In genomic region chr1:41810446-41810845, GRCh38 we compare ENCODE assay signal across 9 cellular contexts.
DNase-seq lines count a peak whose midpoint lies in the region; ATAC-seq and TF ChIP-seq lines count a peak whose summit lies in the region.
"Had no signal": no experiment of that assay in that cellular context is flagged by ENCODE, and none has a peak within 500 bp of the region (broad histone marks: within the 10 kb centered on the region; RNA-seq: fewer than 3 reads in every experiment).

No MANE protein-coding gene starts in this region.

- DNase-seq in activated gamma-delta T cell treated with Interleukin-2 at 50 U/mL for 16 hours: peak; percentile 35
- no peak for DNase-seq in activated gamma-delta T cell (lab: John Stamatoyannopoulos, UW)
- peak; percentile 36 for DNase-seq in T-helper 2 cell treated with Interferon-gamma antibody and Interleukin-4, amounts not matched to agents 5 μg/mL and 100 μg/mL, for 36 hours (ENCODE audit: low spot score)
- DNase-seq in epithelial cell of esophagus (ENCODE audit: low read depth): peak; percentile 59
- peak; percentile 11 for DNase-seq in stimulated activated CD8-positive, alpha-beta memory T cell treated with anti-CD3 and anti-CD28 coated beads, Interleukin-12 subunit alpha, Interleukin-12 subunit beta, amount 100 ng/mL, for 1 hour (ENCODE audit: low read depth)
- DNase-seq in superior temporal gyrus (ENCODE audit: extremely low spot score): no peak

- peaks cover 51% of the 10 kb centered on the region for H3K4me1 Mint-ChIP-seq in T-helper 2 cell treated with Interferon-gamma antibody and Interleukin-4, amounts not matched to agents 5 μg/mL and 100 μg/mL, for 36 hours (ENCODE audit: low read depth)

- H3K27ac Mint-ChIP-seq in T-helper 2 cell treated with Interferon-gamma antibody and Interleukin-4, amounts not matched to agents 5 μg/mL and 100 μg/mL, for 36 hours: peak overlapping the region; percentile 8

- no peaks in the 10 kb centered on the region for H3K36me3 Mint-ChIP-seq in T-helper 2 cell treated with Interferon-gamma antibody and Interleukin-4, amounts not matched to agents 5 μg/mL and 100 μg/mL, for 36 hours (ENCODE audit: low read depth)

- H3K9me3 Mint-ChIP-seq in T-helper 2 cell treated with Interferon-gamma antibody and Interleukin-4, amounts not matched to agents 5 μg/mL and 100 μg/mL, for 36 hours: no peaks in the 10 kb centered on the region

- no peak overlapping the region for H3K4me3 ChIP-seq in epithelial cell of esophagus (ENCODE audit: low read length)
- H3K4me3 ChIP-seq: BLaER1 had no signal

- no peak for TF ChIP-seq CTCF in epithelial cell of esophagus (IDR thresholded peaks at IDR 0.05; ENCODE audit: insufficient read depth, low read depth, low read length, missing control alignments)

- no peak overlapping the region for H3K4me3 Mint-ChIP-seq in T-helper 2 cell treated with Interferon-gamma antibody and Interleukin-4, amounts not matched to agents 5 μg/mL and 100 μg/mL, for 36 hours

- H3K27me3 Mint-ChIP-seq in T-helper 2 cell treated with Interferon-gamma antibody and Interleukin-4, amounts not matched to agents 5 μg/mL and 100 μg/mL, for 36 hours (ENCODE audit: low read depth): no peaks in the 10 kb centered on the region

- no peak for ATAC-seq in HG03045 (IDR thresholded peaks at IDR 0.05; ENCODE audit: unreplicated experiment)
- ATAC-seq in GM21619 (IDR thresholded peaks at IDR 0.05; ENCODE audit: unreplicated experiment): no peak

Comparison
In these comparisons a context has a peak if more than half of its experiments do, and no peak if none do; other contexts are left out.
1. DNase-seq: peak in activated gamma-delta T cell treated with Interleukin-2 at 50 U/mL for 16 hours (single experiment), T-helper 2 cell treated with Interferon-gamma antibody and Interleukin-4, amounts not matched to agents 5 μg/mL and 100 μg/mL, for 36 hours (single experiment), epithelial cell of esophagus (single experiment) and stimulated activated CD8-positive, alpha-beta memory T cell treated with anti-CD3 and anti-CD28 coated beads, Interleukin-12 subunit alpha, Interleukin-12 subunit beta, amount 100 ng/mL, for 1 hour (single experiment); none in activated gamma-delta T cell (single experiment) and superior temporal gyrus (single experiment).